8 cellular contexts compared by ENCODE assay signal in the genomic region with DNA sequence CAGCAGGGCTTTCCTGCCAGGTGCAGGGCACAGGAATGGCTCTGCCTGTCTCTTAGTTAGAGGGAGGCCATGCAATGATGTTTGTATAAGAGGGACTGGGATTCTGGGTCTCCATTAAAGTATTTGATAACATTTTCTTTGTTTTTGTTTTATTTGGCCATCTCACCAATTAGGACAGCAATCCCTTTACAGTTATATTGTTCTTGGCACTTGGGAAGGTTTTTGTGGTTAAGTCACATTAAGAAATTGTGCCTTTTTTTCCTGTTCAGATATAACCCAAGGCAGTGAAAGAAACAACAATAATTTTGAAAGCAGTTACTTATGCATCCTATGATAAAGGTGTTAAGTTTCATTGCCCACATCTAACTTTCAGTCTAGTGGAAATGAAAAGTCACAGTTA.
A peak's percentile ranks its signal among the peaks of the same experiment; 100 is the strongest.
DNase-seq lines count a peak whose midpoint lies in the region; ATAC-seq and TF ChIP-seq lines count a peak whose summit lies in the region.
"Not testable (repeated sequence)": the region's sequence is repeated elsewhere in the genome, so short reads cannot be mapped to it uniquely, and the experiment has no call there.

No MANE protein-coding gene starts in this region.

- H3K56ac ChIP-seq in IMR-90 (ENCODE audit: extremely low read depth, insufficient read depth, low read length), result not testable (repeated sequence)

- H3K27ac Mint-ChIP-seq in activated CD4-positive, alpha-beta T cell treated with anti-CD3 and anti-CD28 coated beads for 36 hours, result peak overlapping the region; percentile 67
- peak overlapping the region; percentile 42 for H3K27ac Mint-ChIP-seq in activated naive CD8-positive, alpha-beta T cell

- not testable (repeated sequence) for H3K9me3 ChIP-seq in IMR-90 (ENCODE audit: control insufficient read depth, insufficient read depth, low read length); adipocyte (ENCODE audit: control insufficient read depth, low read length); osteoblast (ENCODE audit: low read depth, low read length)

- H2BK5ac ChIP-seq in IMR-90 (ENCODE audit: low read depth, low read length, poor library complexity, severe bottlenecking), result not testable (repeated sequence)

- not testable (repeated sequence) for H4K5ac ChIP-seq in IMR-90 (ENCODE audit: low read depth, low read length)

- H3K4me1 ChIP-seq in IMR-90 (ENCODE audit: control insufficient read depth, insufficient read depth, low read length), result not testable (repeated sequence)
- H3K4me1 ChIP-seq in adipocyte (ENCODE audit: control insufficient read depth, insufficient read depth, low read length), result peaks cover 30% of the 10 kb centered on the region
- peaks cover 21% of the 10 kb centered on the region for H3K4me1 ChIP-seq in osteoblast (ENCODE audit: insufficient read depth, low read length)

- not testable (repeated sequence) for H2BK20ac ChIP-seq in IMR-90 (ENCODE audit: low read depth, low read length)

- H4K20me1 ChIP-seq in IMR-90 (ENCODE audit: insufficient read depth, low read length); osteoblast (ENCODE audit: insufficient read depth, low read length): not testable (repeated sequence)

- not testable (repeated sequence) for H3K23ac ChIP-seq in IMR-90 (ENCODE audit: low read depth, low read length)

- DNase-seq in Caki2 (ENCODE audit: low read depth), result peak; percentile 59
- not testable (repeated sequence) for DNase-seq in IMR-90; activated CD4-positive, alpha-beta T cell treated with anti-CD3 and anti-CD28 coated beads for 36 hours; osteoblast (ENCODE audit: insufficient read length, low spot score, missing footprints); stimulated activated naive CD8-positive, alpha-beta T cell treated with anti-CD3 and anti-CD28 coated beads, Interleukin-15, Interleukin-2, amounts not matched to agents 100 U/mL and 50 U/mL, for 24 hours
- peak; percentile 72 for DNase-seq in adipocyte (ENCODE audit: low read depth)
- peak; percentile 9 to 53 for DNase-seq in cardiac fibroblast (ENCODE audit: low read depth in 2 of 2)

- not testable (repeated sequence) for H3K27me3 ChIP-seq in IMR-90 (ENCODE audit: control insufficient read depth, insufficient read depth, low read length)
- H3K27me3 ChIP-seq in adipocyte (replicated peaks; ENCODE audit: control insufficient read depth, insufficient read depth, low read length), result peaks cover 30% of the 10 kb centered on the region
- peaks cover 24% of the 10 kb centered on the region for H3K27me3 ChIP-seq in osteoblast (ENCODE audit: insufficient read depth, low read length)

- CTCF ChIA-PET in IMR-90 (lab: Yijun Ruan, JAX), result interaction anchor here (0.7 to 1.8 kb wide), 2 partner anchors 15 to 17 kb away, joined by 3 to 8 read pairs; no protein-coding TSS in a partner anchor
- CTCF ChIA-PET in activated CD4-positive, alpha-beta T cell treated with anti-CD3 and anti-CD28 coated beads for 36 hours (lab: Charles Lee), result interaction anchor here (0.5 to 8.8 kb wide), 5 partner anchors 12 to 934 kb away, joined by 3 to 127 read pairs (median 5); no protein-coding TSS in a partner anchor

- not testable (repeated sequence) for H2AK5ac ChIP-seq in IMR-90 (ENCODE audit: low read depth, low read length)

- not testable (repeated sequence) for ATAC-seq in IMR-90 (ENCODE audit: low read depth); activated CD4-positive, alpha-beta T cell treated with anti-CD3 and anti-CD28 coated beads for 36 hours
- ATAC-seq in stimulated activated naive CD8-positive, alpha-beta T cell treated with anti-CD3 and anti-CD28 coated beads, Interleukin-15, Interleukin-2, amounts not matched to agents 100 U/mL and 50 U/mL, for 24 hours, result peak; percentile 34

- not testable (repeated sequence) for H3K9me1 ChIP-seq in IMR-90 (ENCODE audit: insufficient read depth, low read length)

- H3K4me2 ChIP-seq in IMR-90 (ENCODE audit: low read depth, low read length), result not testable (repeated sequence)
- peak overlapping the region; percentile 56 for H3K4me2 ChIP-seq in osteoblast (ENCODE audit: insufficient read depth, low read length)

- H2AK9ac ChIP-seq in IMR-90 (replicated peaks; ENCODE audit: low read depth, low read length, poor library complexity), result not testable (repeated sequence)

- intact Hi-C loops in IMR-90 (cut with micrococcal nuclease), result not testable (repeated sequence)
- intact Hi-C loops in activated CD4-positive, alpha-beta T cell treated with anti-CD3 and anti-CD28 coated beads for 36 hours (cut with DNase I, micrococcal nuclease), result loop anchor here in 1 of 2 experiments (5.0 kb wide), 1 partner anchor 33 kb away; no protein-coding TSS in a partner anchor

- H3K9ac ChIP-seq in IMR-90 (ENCODE audit: low read depth, low read length); adipocyte (ENCODE audit: low read length): not testable (repeated sequence)

- POLR2A ChIA-PET in IMR-90 (lab: Charles Lee; ENCODE audit: unreplicated experiment), result not testable (repeated sequence)
- POLR2A ChIA-PET in activated CD4-positive, alpha-beta T cell treated with anti-CD3 and anti-CD28 coated beads for 36 hours (lab: Charles Lee), result interaction anchor here (1.0 kb wide), 1 partner anchor 313 kb away, joined by 4 read pairs; no protein-coding TSS in a partner anchor

- not testable (repeated sequence) for H3K36me3 Mint-ChIP-seq in activated CD4-positive, alpha-beta T cell treated with anti-CD3 and anti-CD28 coated beads for 36 hours (ENCODE audit: low read depth); activated naive CD8-positive, alpha-beta T cell

- peaks cover 41% of the 10 kb centered on the region for H3K4me1 Mint-ChIP-seq in activated CD4-positive, alpha-beta T cell treated with anti-CD3 and anti-CD28 coated beads for 36 hours
- H3K4me1 Mint-ChIP-seq in activated naive CD8-positive, alpha-beta T cell (ENCODE audit: low read depth), result peaks cover 48% of the 10 kb centered on the region

- not testable (repeated sequence) for H3K4me3 Mint-ChIP-seq in activated CD4-positive, alpha-beta T cell treated with anti-CD3 and anti-CD28 coated beads for 36 hours; activated naive CD8-positive, alpha-beta T cell

- not testable (repeated sequence) for H3K36me3 ChIP-seq in IMR-90 (ENCODE audit: control insufficient read depth, insufficient read depth, low read length); adipocyte (ENCODE audit: control insufficient read depth, insufficient read depth, low read length, severe bottlenecking); osteoblast (ENCODE audit: insufficient read depth, low read length)

- H2BK15ac ChIP-seq in IMR-90 (ENCODE audit: low read depth, low read length), result not testable (repeated sequence)

- dilution Hi-C loops in IMR-90 (cut with HindIII; ENCODE audit: low sequenced_read_pairs, unreplicated experiment), result not testable (repeated sequence)

- not testable (repeated sequence) for H2AFZ ChIP-seq in IMR-90 (replicated peaks; ENCODE audit: low read length, poor library complexity); osteoblast (ENCODE audit: low read length)

- 0 out of 2 replicates have a peak overlapping the region, but pooled peaks have one; percentile 0 for H3K4ac ChIP-seq in IMR-90 (ENCODE audit: low read depth, low read length)

- H3K9me3 Mint-ChIP-seq in activated CD4-positive, alpha-beta T cell treated with anti-CD3 and anti-CD28 coated beads for 36 hours (ENCODE audit: low read depth); activated naive CD8-positive, alpha-beta T cell (ENCODE audit: low read depth): not testable (repeated sequence)

- not testable (repeated sequence) for H4K8ac ChIP-seq in IMR-90 (ENCODE audit: low read depth in 2 of 2, low read length in 2 of 2)

- H3K18ac ChIP-seq in IMR-90 (ENCODE audit: low read depth, low read length), result not testable (repeated sequence)

- not testable (repeated sequence) for TF ChIP-seq CTCF in IMR-90 (conservative IDR thresholded peaks at IDR 0.05; ENCODE audit: low read depth, low read length); cardiac fibroblast (IDR thresholded peaks at IDR 0.05; ENCODE audit: low read depth, low read length); osteoblast (IDR thresholded peaks at IDR 0.05; ENCODE audit: extremely low read depth, low read depth, low read length)

- not testable (repeated sequence) for H3K79me2 ChIP-seq in osteoblast (ENCODE audit: insufficient read depth, low read length)

- H3K14ac ChIP-seq in IMR-90 (replicated peaks; ENCODE audit: low read depth, low read length), result not testable (repeated sequence)

- not testable (repeated sequence) for TF ChIP-seq POLR2A in IMR-90 (IDR thresholded peaks at IDR 0.05; ENCODE audit: low read depth, low read length)

- H4K91ac ChIP-seq in IMR-90 (ENCODE audit: insufficient read depth, low read depth, low read length), result not testable (repeated sequence)

- H2BK120ac ChIP-seq in IMR-90 (ENCODE audit: low read depth, low read length), result not testable (repeated sequence)

- not testable (repeated sequence) for H3K4me3 ChIP-seq in IMR-90 (ENCODE audit: insufficient read depth, low read depth, low read length); adipocyte (ENCODE audit: low read length); cardiac fibroblast (replicated peaks in 1 of 2; ENCODE audit: low read depth in 2 of 2, low read length in 2 of 2); osteoblast (ENCODE audit: insufficient read depth, low read length)

- in situ Hi-C loops in Caki2 (cut with HindIII; ENCODE audit: low pct_unique_long_range_greater_than_20kb, low sequenced_read_pairs); IMR-90 (cut with MboI; ENCODE audit: low sequenced_read_pairs): not testable (repeated sequence)

- BruUV-seq in IMR-90 (replicated peaks; lab: Mats Ljungman, UMichigan), result not testable (repeated sequence)

- H3K27me3 Mint-ChIP-seq in activated CD4-positive, alpha-beta T cell treated with anti-CD3 and anti-CD28 coated beads for 36 hours; activated naive CD8-positive, alpha-beta T cell: not testable (repeated sequence)

- H3K27ac ChIP-seq in IMR-90 (ENCODE audit: insufficient read depth, low read length); osteoblast (ENCODE audit: low read depth, low read length): not testable (repeated sequence)

- H3K79me1 ChIP-seq in IMR-90 (ENCODE audit: low read depth in 1 of 2, low read length in 2 of 2), result not testable (repeated sequence)

- not testable (repeated sequence) for TF ChIP-seq RAD21 in IMR-90 (IDR thresholded peaks at IDR 0.05; ENCODE audit: low read length)
